ENCODE assay signal across 2 cellular contexts in genomic region chr13:74217816-74218215, GRCh38.
TF ChIP-seq lines count a peak whose summit lies in the region.

No MANE protein-coding gene starts in this region.

TF ChIP-seq in SK-N-SH, 30 proteins besides CTCF, POLR2A, EP300 and RAD21 (continued from another document):
- TF ChIP-seq NRF1 (IDR thresholded peaks at IDR 0.05; ENCODE audit: low read depth, low read length) (no peak), ZBTB33 (IDR thresholded peaks at IDR 0.05; ENCODE audit: borderline replicate concordance, low read depth) (no peak), RFX5 (IDR thresholded peaks at IDR 0.05; ENCODE audit: low read length) (no peak), FOXJ3 (CRISPR knock-in tag; IDR thresholded peaks at IDR 0.05) (no peak), RCOR1 (IDR thresholded peaks at IDR 0.05; ENCODE audit: low read length) (no peak), MEF2A (IDR thresholded peaks at IDR 0.05; ENCODE audit: borderline replicate concordance, low read depth) (no peak), JUND (IDR thresholded peaks at IDR 0.05) (no peak), GABPA (IDR thresholded peaks at IDR 0.05; ENCODE audit: low read depth) (no peak), TCF12 (IDR thresholded peaks at IDR 0.05) (no peak)
TF ChIP-seq in SK-N-SH: peak in this region for 0.

TF ChIP-seq in SK-N-SH treated with all-trans-retinoic acid at 6 μM for 48 hours, 23 proteins besides CTCF, POLR2A, EP300 and RAD21 (continued from another document):
- no peak for TF ChIP-seq ZNF565 (CRISPR knock-in tag; conservative IDR thresholded peaks at IDR 0.05; ENCODE audit: low read depth)
- no peak for TF ChIP-seq ZFP30 (CRISPR knock-in tag; IDR thresholded peaks at IDR 0.05)
- no peak for TF ChIP-seq PPARA (CRISPR knock-in tag; IDR thresholded peaks at IDR 0.05; ENCODE audit: borderline replicate concordance)
- TF ChIP-seq TCF4 (CRISPR knock-in tag; IDR thresholded peaks at IDR 0.05; ENCODE audit: borderline replicate concordance): no peak
- TF ChIP-seq RARB (CRISPR knock-in tag; IDR thresholded peaks at IDR 0.05): no peak
- TF ChIP-seq PATZ1 (CRISPR knock-in tag; IDR thresholded peaks at IDR 0.05; ENCODE audit: borderline replicate concordance): no peak
